12 cellular contexts compared by ENCODE assay signal in the genomic region with DNA sequence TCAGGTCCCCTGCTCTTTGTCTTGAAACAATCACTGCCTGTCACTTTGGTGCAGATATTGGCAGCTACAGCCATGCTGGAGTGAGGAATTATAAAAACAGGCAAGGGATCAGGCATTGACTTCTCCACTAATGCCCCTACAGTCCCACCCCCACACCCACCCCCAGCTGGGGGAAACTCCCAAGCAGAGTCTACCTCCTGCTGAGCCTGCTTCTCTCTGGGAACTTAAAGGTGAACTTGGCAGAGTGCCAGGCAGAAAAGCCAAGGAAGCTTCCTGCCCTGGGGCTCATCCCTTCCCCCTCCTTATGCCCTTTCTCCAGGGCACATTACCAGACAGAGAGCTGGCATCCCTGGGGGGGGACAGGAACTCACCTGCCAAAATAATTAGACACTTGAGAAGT. TPM values are rescaled to one million over a fixed set of nuclear protein-coding genes. Genes with fewer than 3 reads are reported as not detected.
DNase-seq lines count a peak whose midpoint lies in the region; ATAC-seq and TF ChIP-seq lines count a peak whose summit lies in the region.
"Had no signal": no experiment of that assay in that cellular context is flagged by ENCODE, and none has a peak within 500 bp of the region (broad histone marks: within the 10 kb centered on the region; RNA-seq: fewer than 3 reads in every experiment).

No MANE protein-coding gene starts in this region.

- H3K27me3 Mint-ChIP-seq in activated naive CD8-positive, alpha-beta T cell treated with anti-CD3 and anti-CD28 coated beads, Interleukin-2, amount 50 U/mL, for 24 hours = peaks cover 2% of the 10 kb centered on the region

- H3K9me3 Mint-ChIP-seq in activated naive CD8-positive, alpha-beta T cell treated with anti-CD3 and anti-CD28 coated beads, Interleukin-2, amount 50 U/mL, for 24 hours = no peaks in the 10 kb centered on the region
- H3K9me3 Mint-ChIP-seq: activated CD4-positive, alpha-beta T cell treated with anti-CD3 and anti-CD28 coated beads, Interleukin-2, amount 10 ng/mL, durations not matched to agents 7 days and 5 days had no signal

- peaks cover 30% of the 10 kb centered on the region for H3K4me1 ChIP-seq in PC-9 (replicated peaks; ENCODE audit: insufficient read depth)
- H3K4me1 ChIP-seq in ascending aorta = no peaks in the 10 kb centered on the region
- H3K4me1 ChIP-seq: testis had no signal

- intact Hi-C loops in PC-9 (cut with micrococcal nuclease; ENCODE audit: unreplicated experiment) (loop anchor here (10.0 kb wide), 1 partner anchor 148 kb away; a partner anchor contains a TSS), left colon (cut with DNase I, micrococcal nuclease) (no loop called here), ascending aorta (cut with DNase I) (no loop called here)

- no peak overlapping the region for H2AFZ ChIP-seq in PC-9

- H3K79me2 ChIP-seq in PC-9 (ENCODE audit: low read depth) = no peaks in the 10 kb centered on the region

- TF ChIP-seq CTCF in PC-9 (conservative IDR thresholded peaks at IDR 0.05) = no peak
- TF ChIP-seq CTCF in ascending aorta (IDR thresholded peaks at IDR 0.05) = no peak

- POLR2A ChIA-PET in PC-9 (lab: Charles Lee; ENCODE audit: unreplicated experiment) = interaction anchor here (0.6 to 0.7 kb wide), 2 partner anchors 108 to 147 kb away, joined by 4 to 7 read pairs; a partner anchor contains a TSS

- BruUV-seq in PC-9 (replicated peaks; lab: Mats Ljungman, UMichigan) = no TSS peak

- no peak overlapping the region for H3K4me3 Mint-ChIP-seq in activated naive CD8-positive, alpha-beta T cell treated with anti-CD3 and anti-CD28 coated beads, Interleukin-2, amount 50 U/mL, for 24 hours
- H3K4me3 Mint-ChIP-seq: activated CD4-positive, alpha-beta T cell treated with anti-CD3 and anti-CD28 coated beads, Interleukin-2, amount 10 ng/mL, durations not matched to agents 7 days and 5 days had no signal

- ATAC-seq in left colon (peak; percentile 71), HG02759 (IDR thresholded peaks at IDR 0.05; ENCODE audit: unreplicated experiment) (no peak)
- no peak for ATAC-seq in activated naive CD8-positive, alpha-beta T cell treated with anti-CD3 and anti-CD28 coated beads, Interleukin-2, amount 50 U/mL, for 24 hours
- ATAC-seq: left lobe of liver had no signal

- H3K36me3 Mint-ChIP-seq in activated naive CD8-positive, alpha-beta T cell treated with anti-CD3 and anti-CD28 coated beads, Interleukin-2, amount 50 U/mL, for 24 hours (ENCODE audit: low read depth) = no peaks in the 10 kb centered on the region

- CTCF ChIA-PET in PC-9 (lab: Charles Lee) = interaction anchor here (0.7 kb wide), 3 partner anchors 35 to 359 kb away, joined by 3 to 9 read pairs (median 7); no protein-coding TSS in a partner anchor

- no peak overlapping the region for H3K27ac ChIP-seq in PC-9
- no peak overlapping the region for H3K27ac ChIP-seq in ascending aorta
- H3K27ac ChIP-seq: testis had no signal

- peaks cover 29% of the 10 kb centered on the region; the same call in 1 of the 2 replicates for H3F3A ChIP-seq in PC-9 (ENCODE audit: insufficient read depth, low read depth)

- no peaks in the 10 kb centered on the region for H4K20me1 ChIP-seq in PC-9 (ENCODE audit: insufficient read depth)

- H3K9me3 ChIP-seq in PC-9 (ENCODE audit: insufficient read depth, low read depth) = no peaks in the 10 kb centered on the region
- H3K9me3 ChIP-seq in ascending aorta = no peaks in the 10 kb centered on the region
- H3K9me3 ChIP-seq: testis had no signal

- H3K36me3 ChIP-seq in PC-9 (ENCODE audit: low read depth) (no peaks in the 10 kb centered on the region), ascending aorta (no peaks in the 10 kb centered on the region)

- DNase-seq in D341Med (ENCODE audit: low spot score) (peak; percentile 55), M059J (ENCODE audit: low read depth) (peak; percentile 69), PC-9 (peak; percentile 39 to 70), left colon (peak; percentile 45 to 65), retina (no peak), ascending aorta (ENCODE audit: low spot score in 2 of 2) (no peak)
- DNase-seq in activated naive CD8-positive, alpha-beta T cell treated with anti-CD3 and anti-CD28 coated beads, Interleukin-2, amount 50 U/mL, for 24 hours = no peak
- DNase-seq: activated CD4-positive, alpha-beta T cell treated with anti-CD3 and anti-CD28 coated beads, Interleukin-2, amount 10 ng/mL, durations not matched to agents 7 days and 5 days; C1 segment of cervical spinal cord; testis had no signal

- H3K27ac Mint-ChIP-seq in activated naive CD8-positive, alpha-beta T cell treated with anti-CD3 and anti-CD28 coated beads, Interleukin-2, amount 50 U/mL, for 24 hours = no peak overlapping the region
- H3K27ac Mint-ChIP-seq: activated CD4-positive, alpha-beta T cell treated with anti-CD3 and anti-CD28 coated beads, Interleukin-2, amount 10 ng/mL, durations not matched to agents 7 days and 5 days had no signal

- H3K4me1 Mint-ChIP-seq in activated naive CD8-positive, alpha-beta T cell treated with anti-CD3 and anti-CD28 coated beads, Interleukin-2, amount 50 U/mL, for 24 hours = peaks cover 14% of the 10 kb centered on the region

- H3K27me3 ChIP-seq in PC-9 (ENCODE audit: insufficient read depth, low read depth) = no peaks in the 10 kb centered on the region
- H3K27me3 ChIP-seq in ascending aorta = no peaks in the 10 kb centered on the region
- H3K27me3 ChIP-seq: testis had no signal

- no peaks in the 10 kb centered on the region for H3K9me2 ChIP-seq in PC-9 (ENCODE audit: insufficient read depth)

- H3K4me3 ChIP-seq in PC-9 (no peak overlapping the region), ascending aorta (no peak overlapping the region)
- H3K4me3 ChIP-seq: testis had no signal

- peak overlapping the region; percentile 49 for H3K4me2 ChIP-seq in PC-9

RNA-seq across cellular contexts. Expression of a gene that starts 6.7 kb away (rescaled TPM):
- total RNA-seq in M059J (2014; rRNA removed; shearing (Covaris generic)) = not detected in 2 replicates
- total RNA-seq in PC-9 (2021) = 0.20 and 0.50 TPM in 2 replicates
- total RNA-seq in left colon = 1 to 10 TPM; 1.2 to 2.2 TPM
- not detected for total RNA-seq in ascending aorta
- total RNA-seq: activated CD4-positive, alpha-beta T cell treated with anti-CD3 and anti-CD28 coated beads, Interleukin-2, amount 10 ng/mL, durations not matched to agents 7 days and 5 days had no signal

RNA-seq across cellular contexts. Expression of a gene that starts 60.0 kb away (rescaled TPM):
- 11.1 and 11.9 TPM in 2 replicates for total RNA-seq in M059J (2014; rRNA removed; shearing (Covaris generic))
- total RNA-seq in PC-9 (2021) (21.9 and 27.4 TPM in 2 replicates), left colon (10 to 100 TPM; 12.8 to 15.4 TPM), ascending aorta (2.0 TPM)

Comparison
In these comparisons a context has a peak if more than half of its experiments do, and no peak if none do; other contexts are left out.
1. DNase-seq: peak in D341Med (single experiment), M059J (single experiment), PC-9 (2 of 2) and left colon (2 of 2); none in retina (single experiment), activated naive CD8-positive, alpha-beta T cell treated with anti-CD3 and anti-CD28 coated beads, Interleukin-2, amount 50 U/mL, for 24 hours (single experiment) and ascending aorta (0 of 2).